Comparison of ENCODE assay signal across 9 cellular contexts in genomic region chr10:68208424-68209042, GRCh38. TPM values are rescaled to one million over a fixed set of nuclear protein-coding genes. Genes with fewer than 3 reads are reported as not detected.
DNase-seq lines count a peak whose midpoint lies in the region; ATAC-seq and TF ChIP-seq lines count a peak whose summit lies in the region.
"Had no signal": no experiment of that assay in that cellular context is flagged by ENCODE, and none has a peak within 500 bp of the region (broad histone marks: within the 10 kb centered on the region; RNA-seq: fewer than 3 reads in every experiment).

No MANE protein-coding gene starts in this region.

- intact Hi-C loops in Calu3 (cut with micrococcal nuclease; ENCODE audit: unreplicated experiment) = loop anchor here (1.0 to 10.0 kb wide), 5 partner anchors 52 to 514 kb away; partner anchors contain the start of gene CTNNA3
- intact Hi-C loops in head of caudate nucleus (cut with DNase I) = no loop called here
- intact Hi-C loops in left ventricle myocardium superior (cut with micrococcal nuclease) = no loop called here

- CTCF ChIA-PET in Calu3 (lab: Charles Lee) = interaction anchor here (1.4 to 2.3 kb wide), 4 partner anchors 51 to 353 kb away, joined by 4 to 10 read pairs (median 5); no protein-coding TSS in a partner anchor

- peak; percentile 73 for TF ChIP-seq CTCF in Calu3 (IDR thresholded peaks at IDR 0.05; ENCODE audit: unreplicated experiment)

- H3K36me3 Mint-ChIP-seq in Calu3 (ENCODE audit: insufficient read depth, unreplicated experiment) = no peaks in the 10 kb centered on the region

- DNase-seq in Calu3 (peak; percentile 83), NCI-H2081 treated with DMSO at 0.1 percent for 48 hours (lab: John Stamatoyannopoulos, UW) (peak; percentile 0), UCSD-AML1 (lab: John Stamatoyannopoulos, UW; ENCODE audit: unreplicated experiment) (peak; percentile 53), head of caudate nucleus (peak; percentile 14 to 82 (median 62)), left ventricle myocardium superior (no peak)
- DNase-seq in stimulated activated naive CD8-positive, alpha-beta T cell treated with anti-CD3 and anti-CD28 coated beads, Interleukin-15, Interleukin-2, amounts not matched to agents 100 U/mL and 50 U/mL, for 24 hours = peak; percentile 18
- DNase-seq in activated effector memory CD4-positive, alpha-beta T cell treated with anti-CD3 and anti-CD28 coated beads, Interleukin-2, amount 50 U/mL, for 16 hours = no peak

- no TSS peak for BruUV-seq in Calu3 (replicated peaks; lab: Mats Ljungman, UMichigan)

- no peaks in the 10 kb centered on the region for H3K4me1 Mint-ChIP-seq in Calu3 (ENCODE audit: low read depth, unreplicated experiment)

- H3K27me3 Mint-ChIP-seq in Calu3 (ENCODE audit: unreplicated experiment) = peaks cover 19% of the 10 kb centered on the region

- H3K4me3 Mint-ChIP-seq in Calu3 (ENCODE audit: low read depth, unreplicated experiment) = no peak overlapping the region

- no peaks in the 10 kb centered on the region for H3K9me3 Mint-ChIP-seq in Calu3 (ENCODE audit: low read depth, unreplicated experiment)

- peak; percentile 81 for ATAC-seq in GM19438 (IDR thresholded peaks at IDR 0.05; ENCODE audit: low read depth, unreplicated experiment)
- no peak for ATAC-seq in stimulated activated naive CD8-positive, alpha-beta T cell treated with anti-CD3 and anti-CD28 coated beads, Interleukin-15, Interleukin-2, amounts not matched to agents 100 U/mL and 50 U/mL, for 24 hours
- ATAC-seq in left ventricle myocardium superior = no peak

- no peak overlapping the region for H3K27ac Mint-ChIP-seq in Calu3 (ENCODE audit: unreplicated experiment)

RNA-seq across cellular contexts. Expression of gene ATOH7, which starts 23.4 kb away (rescaled TPM):
- total RNA-seq in Calu3 (2022) (not detected in 2 replicates), left ventricle myocardium superior (not detected)
- total RNA-seq: activated CD8-positive, alpha-beta memory T cell treated with anti-CD3 and anti-CD28 coated beads for 36 hours had no signal

Comparison
In these comparisons a context has a peak if more than half of its experiments do, and no peak if none do; other contexts are left out.
1. DNase-seq: peak in Calu3 (single experiment), NCI-H2081 treated with DMSO at 0.1 percent for 48 hours (single experiment), UCSD-AML1 (single experiment), head of caudate nucleus (42 of 42) and stimulated activated naive CD8-positive, alpha-beta T cell treated with anti-CD3 and anti-CD28 coated beads, Interleukin-15, Interleukin-2, amounts not matched to agents 100 U/mL and 50 U/mL, for 24 hours (single experiment); none in left ventricle myocardium superior (single experiment) and activated effector memory CD4-positive, alpha-beta T cell treated with anti-CD3 and anti-CD28 coated beads, Interleukin-2, amount 50 U/mL, for 16 hours (single experiment).